ENCODE assay signal across 12 cellular contexts in the genomic region with DNA sequence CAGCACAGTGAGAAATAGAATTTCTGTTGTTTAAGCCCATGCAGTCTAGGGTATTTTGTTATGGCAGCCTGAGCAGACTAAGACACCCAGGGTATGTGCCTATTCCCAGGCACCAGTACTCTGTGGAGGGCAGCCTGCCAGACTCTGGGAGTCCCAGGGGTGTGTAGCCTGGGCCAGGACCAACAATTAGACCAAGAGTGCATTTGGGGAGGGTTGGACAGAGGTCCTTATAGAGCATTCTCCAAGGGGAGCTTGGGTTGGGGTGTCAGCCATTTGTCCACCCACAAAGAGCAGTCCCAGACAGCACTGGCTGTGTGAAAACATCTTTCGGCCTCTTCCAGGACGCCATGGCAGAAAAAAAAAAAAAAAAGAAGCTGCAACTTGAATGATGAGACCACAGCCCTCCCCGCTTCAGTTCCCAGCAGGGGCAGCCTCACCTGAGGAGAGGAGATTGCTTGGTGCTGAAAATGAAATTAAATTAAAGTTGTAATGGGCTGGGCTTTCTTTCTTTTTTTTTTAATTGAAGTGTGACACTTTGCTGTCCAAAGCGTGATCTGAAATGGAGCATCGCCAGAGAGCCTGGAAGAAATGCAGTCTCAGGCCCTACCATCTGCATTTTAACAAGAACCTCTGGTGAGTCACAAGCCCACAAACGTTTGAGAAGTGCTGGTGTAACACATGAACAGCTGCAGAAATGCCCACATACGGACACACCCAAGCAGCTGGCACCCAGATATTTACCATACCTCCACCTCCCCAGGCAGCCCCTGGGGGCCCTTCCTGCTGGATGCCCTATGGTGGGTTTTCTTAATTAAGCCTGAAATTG. TPM values are rescaled to one million over a fixed set of nuclear protein-coding genes. Genes with fewer than 3 reads are reported as not detected.
A peak's percentile ranks its signal among the peaks of the same experiment; 100 is the strongest.
DNase-seq lines count a peak whose midpoint lies in the region; ATAC-seq, FAIRE-seq and TF ChIP-seq lines count a peak whose summit lies in the region.
"Had no signal": no experiment of that assay in that cellular context is flagged by ENCODE, and none has a peak within 500 bp of the region (broad histone marks: within the 10 kb centered on the region; RNA-seq: fewer than 3 reads in every experiment).

No MANE protein-coding gene starts in this region.

- FAIRE-seq in K562 (lab: Jason Lieb, UNC) = peak; percentile 37
- FAIRE-seq: G401.6, HepG2 had no signal

- H3K79me2 ChIP-seq in K562 (ENCODE audit: control insufficient read depth, insufficient read depth, low read length) = no peaks in the 10 kb centered on the region
- no peaks in the 10 kb centered on the region for H3K79me2 ChIP-seq in hepatocyte

- peaks cover 6 to 67% of the 10 kb centered on the region in 2 experiments; a peak in 4 of 5 replicates for H3K27me3 ChIP-seq in K562 (ENCODE audit: control insufficient read depth in 2 of 2, insufficient read depth in 2 of 2, low read length in 2 of 2)
- no peaks in the 10 kb centered on the region for H3K27me3 ChIP-seq in right lobe of liver
- H3K27me3 ChIP-seq in hepatocyte = no peaks in the 10 kb centered on the region

- H3K27ac ChIP-seq in K562 (ENCODE audit: extremely low read depth, low read depth, low read length) = no peak overlapping the region
- H3K27ac ChIP-seq in right lobe of liver = no peak overlapping the region
- no peak overlapping the region for H3K27ac ChIP-seq in hepatocyte

- H3K9me3 ChIP-seq in K562 (replicated peaks; ENCODE audit: control insufficient read depth, insufficient read depth, low read depth, low read length) (no peaks in the 10 kb centered on the region), right lobe of liver (no peaks in the 10 kb centered on the region), hepatocyte (ENCODE audit: low read depth) (no peaks in the 10 kb centered on the region)

- no peak for TF ChIP-seq CTCF in K562 (IDR thresholded peaks at IDR 0.05 in 2 of 3, conservative IDR thresholded peaks at IDR 0.05 in 1 of 3; ENCODE audit: insufficient read depth in 2 of 3, low read depth in 1 of 3, low read length in 3 of 3)
- TF ChIP-seq CTCF in right lobe of liver (IDR thresholded peaks at IDR 0.05) = no peak
- no peak for TF ChIP-seq CTCF in hepatocyte (IDR thresholded peaks at IDR 0.05; ENCODE audit: poor library complexity)

- intact Hi-C loops in K562 (cut with micrococcal nuclease) (no loop called here), right lobe of liver (cut with DNase I) (no loop called here)

- in situ Hi-C loops in K562 (cut with MboI) = no loop called here

- no peaks in the 10 kb centered on the region for H3K9me1 ChIP-seq in K562 (ENCODE audit: control insufficient read depth, insufficient read depth, low read length)

- DNase-seq in ELR (ENCODE audit: low read depth) = peak; percentile 30
- DNase-seq in NCI-H1694 (lab: John Stamatoyannopoulos, UW) = peak; percentile 32
- DNase-seq in K562 (ENCODE audit: extremely low read depth in 1 of 4, low spot score in 3 of 4) = peak in 1 of 4 experiments; percentile 3
- DNase-seq in occipital lobe (lab: John Stamatoyannopoulos, UW) = peak; percentile 26
- DNase-seq in HPDE6-E6E7 (ENCODE audit: extremely low spot score) = no peak
- no peak for DNase-seq in right lobe of liver
- DNase-seq in hepatocyte (ENCODE audit: low spot score) = no peak
- DNase-seq: cortex of kidney had no signal

- no peak overlapping the region for H3K9ac ChIP-seq in K562 (ENCODE audit: insufficient read depth in 1 of 2, low read depth in 2 of 2, low read length in 2 of 2)

- CTCF ChIA-PET in K562 (lab: Yijun Ruan, JAX; ENCODE audit: low intra/inter-chr PET ratio) = no interaction called here

- ATAC-seq in K562 (no peak), GM18873 (IDR thresholded peaks at IDR 0.05; ENCODE audit: low FRiP score, unreplicated experiment) (no peak), right lobe of liver (no peak)
- ATAC-seq: HepG2 had no signal

- TF ChIP-seq POLR2A in K562 (conservative IDR thresholded peaks at IDR 0.05) (no peak), right lobe of liver (IDR thresholded peaks at IDR 0.05) (no peak)

- BruUV-seq in K562 (replicated peaks; lab: Mats Ljungman, UMichigan) = no TSS peak

- H3K4me3 ChIP-seq in K562 = no peak overlapping the region
- no peak overlapping the region for H3K4me3 ChIP-seq in right lobe of liver
- no peak overlapping the region for H3K4me3 ChIP-seq in hepatocyte

- no peaks in the 10 kb centered on the region for H4K20me1 ChIP-seq in K562 (replicated peaks; ENCODE audit: control insufficient read depth, insufficient read depth, low read length)
- no peaks in the 10 kb centered on the region for H4K20me1 ChIP-seq in hepatocyte (ENCODE audit: insufficient read depth, poor library complexity, severe bottlenecking)

- H2AFZ ChIP-seq in K562 (ENCODE audit: low read depth, low read length) (no peak overlapping the region), hepatocyte (no peak overlapping the region)

- H3K9me2 ChIP-seq in hepatocyte (replicated peaks; ENCODE audit: insufficient read depth) = no peaks in the 10 kb centered on the region

- H3K36me3 ChIP-seq in K562 (ENCODE audit: control insufficient read depth, insufficient read depth, low read length) (no peaks in the 10 kb centered on the region), right lobe of liver (no peaks in the 10 kb centered on the region), hepatocyte (replicated peaks; ENCODE audit: insufficient read depth, low read depth) (no peaks in the 10 kb centered on the region)

- H3K4me1 ChIP-seq in K562 (replicated peaks in 1 of 2; ENCODE audit: control insufficient read depth in 2 of 2, insufficient read depth in 2 of 2, low read length in 2 of 2) = no peaks in the 10 kb centered on the region
- H3K4me1 ChIP-seq in right lobe of liver = no peaks in the 10 kb centered on the region
- H3K4me1 ChIP-seq in hepatocyte (ENCODE audit: insufficient read depth) = no peaks in the 10 kb centered on the region

- WGBS in K562 (ENCODE audit: insufficient coverage, low coverage, missing lambda C conversion rate) = 0% methylated on average over 7 of the region's 7 CpGs
- 60% methylated on average over 5 of the region's 7 CpGs for WGBS in right lobe of liver (ENCODE audit: insufficient coverage, low coverage, low lambda C conversion rate, missing lambda C conversion rate)
- WGBS in hepatocyte (ENCODE audit: low lambda C conversion rate, missing lambda C conversion rate) = 77% methylated on average over 7 of the region's 7 CpGs

- POLR2A ChIA-PET in K562 (lab: Yijun Ruan, JAX) = interaction anchor here (0.7 kb wide), 1 partner anchor 20 kb away, joined by 3 read pairs; no protein-coding TSS in a partner anchor

- H3K4me2 ChIP-seq in K562 (ENCODE audit: insufficient read depth, low read length) (no peak overlapping the region), hepatocyte (no peak overlapping the region)

- no peak for TF ChIP-seq EP300 in K562 (IDR thresholded peaks at IDR 0.05; ENCODE audit: low read length)

- no peak for TF ChIP-seq RAD21 in K562 (CRISPR knock-in tag; conservative IDR thresholded peaks at IDR 0.05 in 1 of 2, IDR thresholded peaks at IDR 0.05 in 1 of 2)

TF ChIP-seq in K562, 482 proteins besides CTCF, POLR2A, EP300 and RAD21:
- TF ChIP-seq ZSCAN29 (IDR thresholded peaks at IDR 0.05) (no peak), ZC3H8 (IDR thresholded peaks at IDR 0.05) (no peak)

RNA-seq across cellular contexts. Expression of a gene that starts 21.3 kb away (rescaled TPM):
- total RNA-seq in K562 (2011; cell fraction: chromatin; rRNA removed; ENCODE audit: low replicate concordance) = not detected in 2 replicates
- total RNA-seq in K562 (2011; cell fraction: nucleolus; rRNA removed) = not detected in 2 replicates
- total RNA-seq in K562 (2011; cell fraction: nucleoplasm; rRNA removed) = not detected in 2 replicates
- total RNA-seq in K562 (2014; rRNA removed) (not detected in 2 replicates), K562 (2014; rRNA removed; fragmentation: Illumina TruSeq; extraction: Trizol) (not detected in 2 replicates), K562 (2015; rRNA removed; fragmentation: Illumina TruSeq; extraction: Trizol) (not detected in 2 replicates), K562 (2021) (not detected in 2 replicates), occipital lobe (not detected), right lobe of liver (not detected), hepatocyte (not detected in 2 replicates)
- polyA plus RNA-seq in K562 (2011; rRNA removed) (not detected in 2 replicates), K562 (2014; fragmentation: Illumina TruSeq; extraction: Trizol) (not detected in 2 replicates), K562 (2014; fragmentation: Nextera tagmentation; extraction: Ambion mirVana) (not detected), K562 (2014; rRNA removed) (not detected in 2 replicates), hepatocyte (not detected in 2 replicates)
- not detected in 2 replicates for polyA plus RNA-seq in K562 (2011; cell fraction: cytosol; rRNA removed)
- polyA plus RNA-seq in K562 (2011; cell fraction: nucleus; rRNA removed) = not detected in 2 replicates
- polyA plus RNA-seq in K562 (2012) = not detected in 2 replicates
- not detected in 2 replicates for polyA minus RNA-seq in K562 (2011; rRNA and poly(A)+ RNA removed)
- polyA minus RNA-seq in K562 (2011; cell fraction: cytosol; rRNA and poly(A)+ RNA removed) = not detected in 2 replicates
- polyA minus RNA-seq in K562 (2011; cell fraction: nucleus; rRNA and poly(A)+ RNA removed) = not detected in 2 replicates
- total RNA-seq: activated T-helper 1 cell treated with anti-CD3 and anti-CD28 coated beads, Interleukin-12 subunit alpha, Interleukin-12 subunit beta, Interleukin-2, Interleukin-4 antibody, amounts not matched to agents 30 ng/mL and 10 ng/mL and 1 ng/mL, durations not matched to agents 14 hours and 24 hours and 36 hours; HepG2 had no signal
- polyA plus RNA-seq: HepG2 had no signal

RNA-seq across cellular contexts. Expression of a gene that starts 57.2 kb away (rescaled TPM):
- 1.3 and 1.4 TPM in 2 replicates for total RNA-seq in K562 (2011; cell fraction: chromatin; rRNA removed; ENCODE audit: low replicate concordance)
- total RNA-seq in K562 (2011; cell fraction: nucleolus; rRNA removed) = 0.50 and 0.79 TPM in 2 replicates
- total RNA-seq in K562 (2011; cell fraction: nucleoplasm; rRNA removed) = 0.53 and 0.73 TPM in 2 replicates
- 0.68 and 1.4 TPM in 2 replicates for total RNA-seq in K562 (2014; rRNA removed)
- total RNA-seq in K562 (2014; rRNA removed; fragmentation: Illumina TruSeq; extraction: Trizol) = 0.80 and 0.83 TPM in 2 replicates
- 1.1 and 1.4 TPM in 2 replicates for total RNA-seq in K562 (2015; rRNA removed; fragmentation: Illumina TruSeq; extraction: Trizol)
- total RNA-seq in K562 (2021) = 1.2 and 1.5 TPM in 2 replicates
- 0.38 and 0.57 TPM in 2 replicates for polyA plus RNA-seq in K562 (2011; rRNA removed)
- polyA plus RNA-seq in K562 (2011; cell fraction: cytosol; rRNA removed) = 0.24 and 0.42 TPM in 2 replicates
- 1.7 and 2.2 TPM in 2 replicates for polyA plus RNA-seq in K562 (2011; cell fraction: nucleus; rRNA removed)
- polyA plus RNA-seq in K562 (2012) = 0.71 and 0.78 TPM in 2 replicates
- polyA plus RNA-seq in K562 (2014; fragmentation: Illumina TruSeq; extraction: Trizol) = 0.57 and 1.1 TPM in 2 replicates
- under 1 TPM; 0.14 to 0.22 TPM for polyA plus RNA-seq in K562 (2014; fragmentation: Nextera tagmentation; extraction: Ambion mirVana)
- polyA plus RNA-seq in K562 (2014; rRNA removed) = 1.0 and 1.3 TPM in 2 replicates
- polyA minus RNA-seq in K562 (2011; rRNA and poly(A)+ RNA removed) = 0.28 and 0.48 TPM in 2 replicates
- 0.48 and 0.64 TPM in 2 replicates for polyA minus RNA-seq in K562 (2011; cell fraction: cytosol; rRNA and poly(A)+ RNA removed)
- 1.3 and 1.4 TPM in 2 replicates for polyA minus RNA-seq in K562 (2011; cell fraction: nucleus; rRNA and poly(A)+ RNA removed)
- total RNA-seq in occipital lobe = 0.94 TPM
- total RNA-seq in right lobe of liver = under 1 TPM; 0.04 to 0.31 (median 0.20) TPM
- 1.6 and 1.9 TPM in 2 replicates for total RNA-seq in hepatocyte
- 0.97 and 1.3 TPM in 2 replicates for polyA plus RNA-seq in hepatocyte

Comparison
In these comparisons a context has a peak if more than half of its experiments do, and no peak if none do; other contexts are left out.
1. DNase-seq: peak in ELR (single experiment), NCI-H1694 (single experiment) and occipital lobe (single experiment); none in HPDE6-E6E7 (single experiment), right lobe of liver (0 of 3) and hepatocyte (single experiment).